ENCODE assay signal across 7 cellular contexts in the genomic region with DNA sequence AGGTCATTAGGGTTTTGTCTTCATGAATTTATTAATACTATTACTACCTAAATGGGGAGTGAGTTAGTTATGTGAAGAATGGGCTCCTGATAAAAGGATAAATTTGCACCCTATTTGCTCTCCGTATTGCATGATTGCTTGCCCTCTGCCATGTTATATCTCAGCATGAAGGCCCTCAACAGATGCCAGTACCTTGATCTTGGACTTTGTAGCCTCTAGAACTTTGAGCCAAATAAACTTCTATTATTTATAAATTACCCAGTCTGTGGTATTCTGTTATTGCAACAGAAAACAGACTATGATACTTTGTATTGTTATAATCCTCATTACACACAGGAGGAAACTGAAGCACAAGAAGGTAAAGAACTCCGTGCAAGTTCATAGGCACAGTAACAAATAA.
"Had no signal": no experiment of that assay in that cellular context is flagged by ENCODE, and none has a peak within 500 bp of the region (broad histone marks: within the 10 kb centered on the region; RNA-seq: fewer than 3 reads in every experiment).

No MANE protein-coding gene starts in this region.

- H3K4me3 ChIP-seq: GM12878 had no signal

- ATAC-seq: GM12878 had no signal

- FAIRE-seq: GM12878, GM12891, GM12892, GM18507, GM19239 had no signal

- DNase-seq: GDM1, GF-D8 had no signal
